27 cellular contexts compared by ENCODE assay signal in the genomic region with DNA sequence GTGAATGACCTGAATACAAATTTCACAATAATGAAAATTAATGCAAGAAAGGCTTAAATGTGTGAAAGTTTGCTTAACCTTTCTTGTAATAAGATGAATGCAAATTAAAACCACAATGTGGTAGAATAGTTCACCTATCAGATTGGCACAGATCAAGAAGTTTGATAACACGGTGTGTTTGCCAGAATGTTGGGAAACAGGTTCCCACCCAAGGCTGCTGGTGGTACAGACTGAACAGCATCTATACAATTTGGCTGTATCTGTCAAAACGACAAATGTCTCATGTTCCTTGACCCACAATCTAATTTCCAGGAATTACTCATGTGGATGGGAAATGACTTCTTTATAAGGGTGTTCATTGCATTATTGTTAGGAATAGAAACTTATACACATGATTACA. TPM values are rescaled to one million over a fixed set of nuclear protein-coding genes. Genes with fewer than 3 reads are reported as not detected.
DNase-seq lines count a peak whose midpoint lies in the region; ATAC-seq, FAIRE-seq and TF ChIP-seq lines count a peak whose summit lies in the region.
"Had no signal": no experiment of that assay in that cellular context is flagged by ENCODE, and none has a peak within 500 bp of the region (broad histone marks: within the 10 kb centered on the region; RNA-seq: fewer than 3 reads in every experiment).

No MANE protein-coding gene starts in this region.

- H3K36me3 Mint-ChIP-seq in activated T-cell treated with anti-CD3 and anti-CD28 coated beads, Interleukin-2, amount 50 U/mL, for 24 hours (ENCODE audit: low read depth): no peaks in the 10 kb centered on the region
- H3K36me3 Mint-ChIP-seq: CD8-positive, alpha-beta T cell had no signal

- no peak overlapping the region for H3K27ac ChIP-seq in pancreas
- H3K27ac ChIP-seq: Peyer's patch had no signal

- H3K27ac Mint-ChIP-seq in activated T-cell treated with anti-CD3 and anti-CD28 coated beads, Interleukin-2, amount 50 U/mL, for 24 hours: no peak overlapping the region
- H3K27ac Mint-ChIP-seq: CD8-positive, alpha-beta T cell had no signal

- H3K9me3 ChIP-seq in pancreas: no peaks in the 10 kb centered on the region
- H3K9me3 ChIP-seq: Caco-2, Peyer's patch, SK-N-SH had no signal

- peaks cover 14% of the 10 kb centered on the region for H3K4me1 Mint-ChIP-seq in activated T-cell treated with anti-CD3 and anti-CD28 coated beads, Interleukin-2, amount 50 U/mL, for 24 hours (ENCODE audit: low read depth)

- no peak for FAIRE-seq in pancreas (lab: Jason Lieb, UNC)
- FAIRE-seq: A204.1, GM12891 had no signal

- 10 to 30% methylated on average over 2 of the region's 2 CpGs for WGBS in pancreas, 2 donors

- no peaks in the 10 kb centered on the region for H3K36me3 ChIP-seq in pancreas
- H3K36me3 ChIP-seq: Peyer's patch had no signal

- H3K9me3 Mint-ChIP-seq in activated T-cell treated with anti-CD3 and anti-CD28 coated beads, Interleukin-2, amount 50 U/mL, for 24 hours: no peaks in the 10 kb centered on the region
- H3K9me3 Mint-ChIP-seq: CD8-positive, alpha-beta T cell; GM23338 had no signal

- no peak overlapping the region for H3K4me3 Mint-ChIP-seq in activated T-cell treated with anti-CD3 and anti-CD28 coated beads, Interleukin-2, amount 50 U/mL, for 24 hours
- H3K4me3 Mint-ChIP-seq: CD8-positive, alpha-beta T cell; GM23338 had no signal

- TF ChIP-seq CTCF in pancreas (IDR thresholded peaks at IDR 0.05): no peak

- DNase-seq in HT-29 (ENCODE audit: low spot score): peak; percentile 64
- DNase-seq in OCI-M1 (lab: John Stamatoyannopoulos, UW): peak; percentile 29
- peak; percentile 78 for DNase-seq in amniotic epithelial cell (ENCODE audit: low read depth)
- no peak for DNase-seq in pancreas
- DNase-seq in NCI-H345 (lab: John Stamatoyannopoulos, UW): no peak
- no peak for DNase-seq in activated T-cell treated with anti-CD3 and anti-CD28 coated beads, Interleukin-2, amount 50 U/mL, for 24 hours
- DNase-seq in DMS114 treated with DMSO at 0.1 percent for 48 hours (lab: John Stamatoyannopoulos, UW; ENCODE audit: unreplicated experiment): no peak
- DNase-seq: AML-193; C1 segment of cervical spinal cord; Caco-2; CD8-positive, alpha-beta T cell; DMS79; GF-D8; HCEC 1CT; NCI-H1048; NCI-H1417; NCI-H1694 treated with DMSO at 0.1 percent for 48 hours; NCI-H2081; NCI-H2227 treated with DMSO at 0.1 percent for 48 hours; NCI-H510A; NCI-H748 treated with DMSO at 0.1 percent for 48 hours; Peyer's patch; SK-N-SH; SW 1271 had no signal

- H3K4me1 ChIP-seq in pancreas: peaks cover 4 to 10% (median 7%) of the 10 kb centered on the region in 3 donors
- H3K4me1 ChIP-seq: Caco-2, Peyer's patch had no signal

- intact Hi-C loops in pancreas (cut with DNase I): no loop called here

- no peaks in the 10 kb centered on the region for H3K27me3 ChIP-seq in pancreas
- H3K27me3 ChIP-seq: Peyer's patch had no signal

- peak in 3 of 4 donors; percentile 43 to 72 (median 51) for ATAC-seq in pancreas
- ATAC-seq: CD8-positive, alpha-beta T cell had no signal

- H3K27me3 Mint-ChIP-seq in activated T-cell treated with anti-CD3 and anti-CD28 coated beads, Interleukin-2, amount 50 U/mL, for 24 hours: peaks cover 37% of the 10 kb centered on the region

- no peak overlapping the region for H3K4me3 ChIP-seq in pancreas
- H3K4me3 ChIP-seq: GM23338, Peyer's patch had no signal

RNA-seq across cellular contexts. Expression of gene IRS2, which starts 8.6 kb away (rescaled TPM):
- 8.2 and 9.1 TPM in 2 replicates for total RNA-seq in HT-29 (2014; rRNA removed; shearing (Covaris generic))
- total RNA-seq in pancreas: 1 to 10 TPM; 4.3 to 9.8 (median 5.4) TPM
- polyA plus RNA-seq in pancreas: 1 to 10 TPM; 2.8 to 3.6 TPM

Comparison
In these comparisons a context has a peak if more than half of its experiments do, and no peak if none do; other contexts are left out.
1. DNase-seq: peak in HT-29 (single experiment), OCI-M1 (single experiment) and amniotic epithelial cell (single experiment); none in pancreas (0 of 6), NCI-H345 (single experiment), activated T-cell treated with anti-CD3 and anti-CD28 coated beads, Interleukin-2, amount 50 U/mL, for 24 hours (single experiment) and DMS114 treated with DMSO at 0.1 percent for 48 hours (single experiment).